21 cellular contexts compared by ENCODE assay signal in the genomic region with DNA sequence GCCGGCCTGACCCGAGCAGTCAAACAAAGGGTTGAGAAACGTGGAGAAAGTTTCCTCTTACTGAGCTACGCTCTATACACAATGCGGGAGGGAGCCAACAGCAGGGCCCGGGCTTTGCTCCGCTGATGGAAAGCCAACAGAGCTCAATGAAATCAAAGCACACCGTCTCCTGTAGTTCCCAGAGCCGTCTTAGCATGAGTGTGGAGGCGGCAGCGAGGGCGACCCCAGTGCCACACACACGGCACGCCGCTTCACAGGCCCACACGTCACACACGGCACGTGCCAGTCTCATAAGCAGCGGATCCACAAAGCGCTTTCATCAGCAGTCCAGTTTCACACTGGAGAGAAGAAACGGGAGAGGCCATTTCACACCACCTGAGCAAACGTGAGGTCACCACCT. TPM values are rescaled to one million over a fixed set of nuclear protein-coding genes. Genes with fewer than 3 reads are reported as not detected.
A peak's percentile ranks its signal among the peaks of the same experiment; 100 is the strongest.
DNase-seq lines count a peak whose midpoint lies in the region; ATAC-seq and TF ChIP-seq lines count a peak whose summit lies in the region.
"Had no signal": no experiment of that assay in that cellular context is flagged by ENCODE, and none has a peak within 500 bp of the region (broad histone marks: within the 10 kb centered on the region; RNA-seq: fewer than 3 reads in every experiment).

No MANE protein-coding gene starts in this region.

- no peaks in the 10 kb centered on the region for H3K9me3 ChIP-seq in hepatocyte (ENCODE audit: low read depth)
- H3K9me3 ChIP-seq: breast epithelium, heart left ventricle, left lung, MG63, uterus had no signal

- no peaks in the 10 kb centered on the region for H3K27me3 ChIP-seq in hepatocyte
- H3K27me3 ChIP-seq: breast epithelium, heart left ventricle, left lung, MG63, uterus had no signal

- H3K4me1 Mint-ChIP-seq in activated naive CD4-positive, alpha-beta T cell treated with anti-CD3 and anti-CD28 coated beads for 36 hours (ENCODE audit: low read depth) = peaks cover 52% of the 10 kb centered on the region
- peaks cover 50% of the 10 kb centered on the region for H3K4me1 Mint-ChIP-seq in T-helper 1 cell treated with Interleukin-12 subunit alpha and Interleukin-12 subunit beta and Interleukin-4 antibody, amounts not matched to agents 30 μg/mL and 1 μg/mL, for 36 hours (ENCODE audit: low read depth)
- no peaks in the 10 kb centered on the region for H3K4me1 Mint-ChIP-seq in endothelial cell (ENCODE audit: unreplicated experiment)
- peaks cover 56% of the 10 kb centered on the region for H3K4me1 Mint-ChIP-seq in stimulated activated effector memory CD8-positive, alpha-beta T cell treated with anti-CD3 and anti-CD28 coated beads, Interleukin-12 subunit alpha, Interleukin-12 subunit beta, amount 100 ng/mL, for 72 hours
- H3K4me1 Mint-ChIP-seq: IgD-negative memory B cell had no signal

- H3K36me3 ChIP-seq in hepatocyte (replicated peaks; ENCODE audit: insufficient read depth, low read depth) = no peaks in the 10 kb centered on the region
- H3K36me3 ChIP-seq: uterus had no signal

- no peak for TF ChIP-seq CTCF in endothelial cell (IDR thresholded peaks at IDR 0.05; ENCODE audit: unreplicated experiment)
- no peak for TF ChIP-seq CTCF in hepatocyte (IDR thresholded peaks at IDR 0.05; ENCODE audit: poor library complexity)

- H3K27me3 Mint-ChIP-seq in activated naive CD4-positive, alpha-beta T cell treated with anti-CD3 and anti-CD28 coated beads for 36 hours (ENCODE audit: low read depth) = no peaks in the 10 kb centered on the region
- no peaks in the 10 kb centered on the region for H3K27me3 Mint-ChIP-seq in T-helper 1 cell treated with Interleukin-12 subunit alpha and Interleukin-12 subunit beta and Interleukin-4 antibody, amounts not matched to agents 30 μg/mL and 1 μg/mL, for 36 hours (ENCODE audit: low read depth)
- peaks cover 5% of the 10 kb centered on the region for H3K27me3 Mint-ChIP-seq in endothelial cell (ENCODE audit: unreplicated experiment)
- H3K27me3 Mint-ChIP-seq: IgD-negative memory B cell had no signal

- no peaks in the 10 kb centered on the region for H3K79me2 ChIP-seq in hepatocyte

- no peak overlapping the region for H3K4me3 ChIP-seq in hepatocyte
- H3K4me3 ChIP-seq: breast epithelium, heart left ventricle, left lung, MG63, smooth muscle cell, uterus had no signal

- H3K9me3 Mint-ChIP-seq in activated naive CD4-positive, alpha-beta T cell treated with anti-CD3 and anti-CD28 coated beads for 36 hours = no peaks in the 10 kb centered on the region
- no peaks in the 10 kb centered on the region for H3K9me3 Mint-ChIP-seq in T-helper 1 cell treated with Interleukin-12 subunit alpha and Interleukin-12 subunit beta and Interleukin-4 antibody, amounts not matched to agents 30 μg/mL and 1 μg/mL, for 36 hours
- no peaks in the 10 kb centered on the region for H3K9me3 Mint-ChIP-seq in endothelial cell (ENCODE audit: unreplicated experiment)
- H3K9me3 Mint-ChIP-seq in stimulated activated effector memory CD8-positive, alpha-beta T cell treated with anti-CD3 and anti-CD28 coated beads, Interleukin-12 subunit alpha, Interleukin-12 subunit beta, amount 100 ng/mL, for 72 hours = no peaks in the 10 kb centered on the region
- H3K9me3 Mint-ChIP-seq: IgD-negative memory B cell had no signal

- ATAC-seq in stimulated activated effector memory CD8-positive, alpha-beta T cell treated with anti-CD3 and anti-CD28 coated beads, Interleukin-12 subunit alpha, Interleukin-12 subunit beta, amount 100 ng/mL, for 72 hours = no peak
- no peak for ATAC-seq in HG03280 (IDR thresholded peaks at IDR 0.05; ENCODE audit: unreplicated experiment)
- ATAC-seq: heart left ventricle, left lung, SK-N-SH treated with all-trans-retinoic acid at 6 μM for 48 hours had no signal

- H2AFZ ChIP-seq in hepatocyte = no peak overlapping the region

- no peaks in the 10 kb centered on the region for H4K20me1 ChIP-seq in hepatocyte (ENCODE audit: insufficient read depth, poor library complexity, severe bottlenecking)

- WGBS in hepatocyte (ENCODE audit: low lambda C conversion rate, missing lambda C conversion rate) = 95% methylated on average over 22 of the region's 22 CpGs

- no peaks in the 10 kb centered on the region for H3K9me2 ChIP-seq in hepatocyte (replicated peaks; ENCODE audit: insufficient read depth)

- H3K4me2 ChIP-seq in hepatocyte = no peak overlapping the region
- H3K4me2 ChIP-seq: smooth muscle cell had no signal

- no peak overlapping the region for H3K4me3 Mint-ChIP-seq in activated naive CD4-positive, alpha-beta T cell treated with anti-CD3 and anti-CD28 coated beads for 36 hours
- no peak overlapping the region for H3K4me3 Mint-ChIP-seq in T-helper 1 cell treated with Interleukin-12 subunit alpha and Interleukin-12 subunit beta and Interleukin-4 antibody, amounts not matched to agents 30 μg/mL and 1 μg/mL, for 36 hours
- H3K4me3 Mint-ChIP-seq in endothelial cell (ENCODE audit: unreplicated experiment) = peak overlapping the region; percentile 59
- H3K4me3 Mint-ChIP-seq in stimulated activated effector memory CD8-positive, alpha-beta T cell treated with anti-CD3 and anti-CD28 coated beads, Interleukin-12 subunit alpha, Interleukin-12 subunit beta, amount 100 ng/mL, for 72 hours = no peak overlapping the region

- H3K27ac ChIP-seq in hepatocyte = no peak overlapping the region
- H3K27ac ChIP-seq: breast epithelium, C4-2B, heart left ventricle, uterus had no signal

- peaks cover 54% of the 10 kb centered on the region for H3K36me3 Mint-ChIP-seq in activated naive CD4-positive, alpha-beta T cell treated with anti-CD3 and anti-CD28 coated beads for 36 hours (ENCODE audit: low read depth)
- peaks cover 63% of the 10 kb centered on the region for H3K36me3 Mint-ChIP-seq in T-helper 1 cell treated with Interleukin-12 subunit alpha and Interleukin-12 subunit beta and Interleukin-4 antibody, amounts not matched to agents 30 μg/mL and 1 μg/mL, for 36 hours (ENCODE audit: low read depth)
- H3K36me3 Mint-ChIP-seq in endothelial cell (ENCODE audit: low read depth, unreplicated experiment) = peaks cover 48% of the 10 kb centered on the region
- H3K36me3 Mint-ChIP-seq in stimulated activated effector memory CD8-positive, alpha-beta T cell treated with anti-CD3 and anti-CD28 coated beads, Interleukin-12 subunit alpha, Interleukin-12 subunit beta, amount 100 ng/mL, for 72 hours = peaks cover 97% of the 10 kb centered on the region

- peak; percentile 18 for DNase-seq in activated naive CD4-positive, alpha-beta T cell treated with anti-CD3 and anti-CD28 coated beads for 36 hours
- no peak for DNase-seq in activated naive CD4-positive, alpha-beta T cell (lab: John Stamatoyannopoulos, UW)
- DNase-seq in endothelial cell (ENCODE audit: low spot score) = no peak
- no peak for DNase-seq in stimulated activated effector memory CD8-positive, alpha-beta T cell treated with anti-CD3 and anti-CD28 coated beads, Interleukin-12 subunit alpha, Interleukin-12 subunit beta, amount 100 ng/mL, for 72 hours (ENCODE audit: low spot score in 2 of 2)
- no peak for DNase-seq in hepatocyte (ENCODE audit: low spot score)
- DNase-seq in GOT3 (lab: John Stamatoyannopoulos, UW) = no peak
- DNase-seq: GF-D8, heart left ventricle, MG63, NCI-H1436, NCI-H526 treated with DMSO at 0.1 percent for 48 hours, RPMI8226, uterus had no signal

- H3K4me1 ChIP-seq in hepatocyte (ENCODE audit: insufficient read depth) = peaks cover 6% of the 10 kb centered on the region
- H3K4me1 ChIP-seq: breast epithelium, uterus had no signal

- intact Hi-C loops in activated naive CD4-positive, alpha-beta T cell treated with anti-CD3 and anti-CD28 coated beads for 36 hours (cut with micrococcal nuclease) = no loop called here

- CTCF ChIA-PET in activated naive CD4-positive, alpha-beta T cell treated with anti-CD3 and anti-CD28 coated beads for 36 hours (lab: Charles Lee) = interaction anchor here (1.6 kb wide), 1 partner anchor 235 kb away, joined by 5 read pairs; no protein-coding TSS in a partner anchor

- H3K27ac Mint-ChIP-seq in activated naive CD4-positive, alpha-beta T cell treated with anti-CD3 and anti-CD28 coated beads for 36 hours = peak overlapping the region; percentile 95
- H3K27ac Mint-ChIP-seq in T-helper 1 cell treated with Interleukin-12 subunit alpha and Interleukin-12 subunit beta and Interleukin-4 antibody, amounts not matched to agents 30 μg/mL and 1 μg/mL, for 36 hours = peak overlapping the region; percentile 28
- no peak overlapping the region for H3K27ac Mint-ChIP-seq in endothelial cell (ENCODE audit: unreplicated experiment)
- H3K27ac Mint-ChIP-seq in stimulated activated effector memory CD8-positive, alpha-beta T cell treated with anti-CD3 and anti-CD28 coated beads, Interleukin-12 subunit alpha, Interleukin-12 subunit beta, amount 100 ng/mL, for 72 hours = peak overlapping the region; percentile 87
- H3K27ac Mint-ChIP-seq: IgD-negative memory B cell had no signal

RNA-seq across cellular contexts. Expression of gene CYB5D2, which starts 34.7 kb away (rescaled TPM):
- total RNA-seq in activated naive CD4-positive, alpha-beta T cell treated with anti-CD3 and anti-CD28 coated beads for 36 hours = 1 to 10 TPM; 7.2 to 8.1 TPM
- 29.9 TPM for total RNA-seq in endothelial cell (ENCODE audit: unreplicated experiment)
- total RNA-seq in hepatocyte = 23.1 and 25.6 TPM in 2 replicates
- 24.0 and 28.4 TPM in 2 replicates for polyA plus RNA-seq in hepatocyte

RNA-seq across cellular contexts. Expression of gene ZZEF1, which starts 34.9 kb away (rescaled TPM):
- total RNA-seq in activated naive CD4-positive, alpha-beta T cell treated with anti-CD3 and anti-CD28 coated beads for 36 hours = 10 to 100 TPM; 35.4 to 37.2 TPM
- total RNA-seq in endothelial cell (ENCODE audit: unreplicated experiment) (43.3 TPM), hepatocyte (32.7 and 33.9 TPM in 2 replicates)
- polyA plus RNA-seq in hepatocyte = 5.7 and 10.9 TPM in 2 replicates
